1 cellular context compared by ENCODE assay signal in the genomic region with DNA sequence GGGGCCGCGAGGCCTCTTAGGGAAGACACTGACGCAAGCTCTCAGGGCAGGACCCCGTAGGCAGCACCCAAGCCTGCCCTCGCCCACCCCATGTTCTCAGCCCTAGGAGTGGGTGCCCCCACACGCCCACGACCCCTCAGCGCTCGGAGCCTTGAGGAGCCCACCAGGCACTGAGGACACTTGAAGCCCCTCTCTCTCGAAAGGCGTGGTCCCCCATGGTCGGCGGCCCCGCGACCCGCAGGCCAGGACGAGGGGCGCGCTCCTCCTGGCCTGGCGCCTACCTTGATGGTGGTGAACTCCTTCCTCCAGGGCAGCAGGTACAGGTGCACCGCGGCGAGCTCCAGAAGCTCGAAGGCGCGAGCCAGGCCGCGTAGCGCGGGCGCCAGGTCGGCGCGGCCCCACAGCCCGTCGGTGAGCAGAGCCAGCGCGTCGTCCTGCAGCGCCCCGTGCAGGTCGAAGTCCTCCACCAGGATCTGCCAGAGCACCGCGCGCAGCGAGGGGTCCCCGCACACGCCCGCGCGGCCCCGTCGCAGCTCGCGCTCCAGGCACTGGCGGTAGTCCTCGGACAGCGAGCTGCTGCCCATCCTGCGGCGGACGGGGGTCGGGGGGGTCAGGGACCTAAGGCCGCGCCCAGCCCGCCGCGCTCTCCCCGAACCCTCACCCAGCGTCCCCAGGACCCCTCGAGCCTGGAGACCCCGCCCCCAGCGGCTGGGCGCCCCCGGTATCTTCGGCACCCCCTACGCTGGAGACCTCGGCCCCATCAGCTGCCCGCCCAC.
TF ChIP-seq lines count a peak whose summit lies in the region.

No MANE protein-coding gene starts in this region.

TF ChIP-seq in HepG2, 621 proteins besides CTCF, POLR2A, EP300 and RAD21 (continued from another document):
- no peak for TF ChIP-seq FOXA1 (IDR thresholded peaks at IDR 0.05)
- TF ChIP-seq FOXA1 (CRISPR knock-in tag; IDR thresholded peaks at IDR 0.05): 0 out of 2 replicates have a peak, but pooled peaks have one; percentile 13
- peak; percentile 55; the same call in 1 of the 2 replicates for TF ChIP-seq HOXA3 (CRISPR knock-in tag; IDR thresholded peaks at IDR 0.05)
- TF ChIP-seq RBM39 (IDR thresholded peaks at IDR 0.05; ENCODE audit: low read depth, low read length, poor library complexity, severe bottlenecking): no peak
- no peak for TF ChIP-seq ATF1 (CRISPR knock-in tag; IDR thresholded peaks at IDR 0.05)
- no peak for TF ChIP-seq SCMH1 (CRISPR knock-in tag; IDR thresholded peaks at IDR 0.05; ENCODE audit: borderline replicate concordance)
- peak; percentile 75 for TF ChIP-seq SAP130 (CRISPR knock-in tag; IDR thresholded peaks at IDR 0.05; ENCODE audit: low read depth)
- TF ChIP-seq TFDP1 (CRISPR knock-in tag; IDR thresholded peaks at IDR 0.05; ENCODE audit: borderline replicate concordance): peak; percentile 87; the same call in 1 of the 2 replicates
- TF ChIP-seq ZNF570 (CRISPR knock-in tag; IDR thresholded peaks at IDR 0.05; ENCODE audit: borderline replicate concordance): no peak
- 0 out of 2 replicates have a peak, but pooled peaks have one; percentile 28 for TF ChIP-seq TBP (CRISPR knock-in tag; IDR thresholded peaks at IDR 0.05)
- TF ChIP-seq BRD4 (CRISPR knock-in tag; IDR thresholded peaks at IDR 0.05): peak; percentile 12; the same call in 1 of the 2 replicates
